ENCODE assay signal across 8 cellular contexts in genomic region chr1:59290173-59290954, GRCh38. TPM values are rescaled to one million over a fixed set of nuclear protein-coding genes. Genes with fewer than 3 reads are reported as not detected.
DNase-seq lines count a peak whose midpoint lies in the region; ATAC-seq, FAIRE-seq and TF ChIP-seq lines count a peak whose summit lies in the region.

No MANE protein-coding gene starts in this region.

- in situ Hi-C loops in IMR-90 (cut with MboI; ENCODE audit: low sequenced_read_pairs): loop anchor here (25.0 kb wide), 1 partner anchor 503 kb away; the partner anchor contains the start of gene JUN

- peak; percentile 38 for TF ChIP-seq CTCF in IMR-90 (conservative IDR thresholded peaks at IDR 0.05; ENCODE audit: low read depth, low read length)

- no peak overlapping the region; the same call in 1 of the 2 replicates for H3K4ac ChIP-seq in IMR-90 (ENCODE audit: low read depth, low read length)

- peak; percentile 88 for ATAC-seq in activated CD4-positive, alpha-beta T cell treated with anti-CD3 and anti-CD28 coated beads for 36 hours
- ATAC-seq in GM21717 (IDR thresholded peaks at IDR 0.05; ENCODE audit: unreplicated experiment) (peak; percentile 83), IMR-90 (ENCODE audit: low read depth) (peak; percentile 37; the same call in 1 of the 2 replicates), left cardiac atrium (peak; percentile 31 to 74)

- no peak overlapping the region for H3K27ac Mint-ChIP-seq in activated CD4-positive, alpha-beta T cell treated with anti-CD3 and anti-CD28 coated beads for 36 hours
- no peak overlapping the region for H3K27ac Mint-ChIP-seq in CD4-positive, alpha-beta memory T cell

- H3K4me3 Mint-ChIP-seq in activated CD4-positive, alpha-beta T cell treated with anti-CD3 and anti-CD28 coated beads for 36 hours: no peak overlapping the region
- no peak overlapping the region for H3K4me3 Mint-ChIP-seq in CD4-positive, alpha-beta memory T cell

- H3K4me3 ChIP-seq in IMR-90 (ENCODE audit: insufficient read depth, low read depth, low read length): no peak overlapping the region
- no peak overlapping the region for H3K4me3 ChIP-seq in CD4-positive, alpha-beta memory T cell (ENCODE audit: low read length in 2 of 2)

- H3K4me1 Mint-ChIP-seq in activated CD4-positive, alpha-beta T cell treated with anti-CD3 and anti-CD28 coated beads for 36 hours: peaks cover 7% of the 10 kb centered on the region
- peaks cover 0 to 12% (median 8%) of the 10 kb centered on the region in 4 donors for H3K4me1 Mint-ChIP-seq in CD4-positive, alpha-beta memory T cell

- H3K9ac ChIP-seq in IMR-90 (ENCODE audit: low read depth, low read length): no peak overlapping the region

- POLR2A ChIA-PET in activated CD4-positive, alpha-beta T cell treated with anti-CD3 and anti-CD28 coated beads for 36 hours (lab: Charles Lee): no interaction called here
- POLR2A ChIA-PET in IMR-90 (lab: Charles Lee; ENCODE audit: unreplicated experiment): no interaction called here
- POLR2A ChIA-PET in CD4-positive, alpha-beta memory T cell (lab: Charles Lee; ENCODE audit: partially characterized antibody): no interaction called here

- H4K91ac ChIP-seq in IMR-90 (ENCODE audit: insufficient read depth, low read depth, low read length): 0 out of 2 replicates have a peak overlapping the region, but pooled peaks have one; percentile 18

- peak overlapping the region; percentile 15 for H2AK9ac ChIP-seq in IMR-90 (replicated peaks; ENCODE audit: low read depth, low read length, poor library complexity)

- no peak for TF ChIP-seq POLR2A in IMR-90 (IDR thresholded peaks at IDR 0.05; ENCODE audit: low read depth, low read length)

- H2BK15ac ChIP-seq in IMR-90 (ENCODE audit: low read depth, low read length): peak overlapping the region; percentile 2; the same call in 1 of the 3 replicates

- no peak overlapping the region for H2BK5ac ChIP-seq in IMR-90 (ENCODE audit: low read depth, low read length, poor library complexity, severe bottlenecking)

- H3K9me1 ChIP-seq in IMR-90 (ENCODE audit: insufficient read depth, low read length): no peaks in the 10 kb centered on the region; the same call in none of the 2 replicates

- H3K36me3 Mint-ChIP-seq in activated CD4-positive, alpha-beta T cell treated with anti-CD3 and anti-CD28 coated beads for 36 hours (ENCODE audit: low read depth): no peaks in the 10 kb centered on the region
- no peaks in the 10 kb centered on the region for H3K36me3 Mint-ChIP-seq in CD4-positive, alpha-beta memory T cell

- no peak overlapping the region for H3K56ac ChIP-seq in IMR-90 (ENCODE audit: extremely low read depth, insufficient read depth, low read length)

- H3K27me3 ChIP-seq in IMR-90 (ENCODE audit: control insufficient read depth, insufficient read depth, low read length): no peaks in the 10 kb centered on the region
- no peaks in the 10 kb centered on the region for H3K27me3 ChIP-seq in CD4-positive, alpha-beta memory T cell (ENCODE audit: insufficient read depth, low read length)

- BruUV-seq in IMR-90 (replicated peaks; lab: Mats Ljungman, UMichigan): no TSS peak

- dilution Hi-C loops in IMR-90 (cut with HindIII; ENCODE audit: low sequenced_read_pairs, unreplicated experiment): no loop called here

- no peak overlapping the region for H3K27ac ChIP-seq in IMR-90 (ENCODE audit: insufficient read depth, low read length)
- no peak overlapping the region for H3K27ac ChIP-seq in CD4-positive, alpha-beta memory T cell (ENCODE audit: low read depth, low read length)

- no peaks in the 10 kb centered on the region for H4K20me1 ChIP-seq in IMR-90 (ENCODE audit: insufficient read depth, low read length)

- H3K18ac ChIP-seq in IMR-90 (ENCODE audit: low read depth, low read length): no peak overlapping the region

- H2AFZ ChIP-seq in IMR-90 (replicated peaks; ENCODE audit: low read length, poor library complexity): no peak overlapping the region

- no peak overlapping the region for H3K23ac ChIP-seq in IMR-90 (ENCODE audit: low read depth, low read length)

- H4K5ac ChIP-seq in IMR-90 (ENCODE audit: low read depth, low read length): no peak overlapping the region

- H3K9me3 Mint-ChIP-seq in activated CD4-positive, alpha-beta T cell treated with anti-CD3 and anti-CD28 coated beads for 36 hours (ENCODE audit: low read depth): no peaks in the 10 kb centered on the region
- peaks cover 0 to 2% (median 0%) of the 10 kb centered on the region in 8 donors for H3K9me3 Mint-ChIP-seq in CD4-positive, alpha-beta memory T cell

- H3K4me1 ChIP-seq in IMR-90 (ENCODE audit: control insufficient read depth, insufficient read depth, low read length): peaks cover 2% of the 10 kb centered on the region
- H3K4me1 ChIP-seq in CD4-positive, alpha-beta memory T cell (ENCODE audit: insufficient read depth, low read length): peaks cover 7% of the 10 kb centered on the region

- intact Hi-C loops in activated CD4-positive, alpha-beta T cell treated with anti-CD3 and anti-CD28 coated beads for 36 hours (cut with DNase I, micrococcal nuclease): loop anchor here in 1 of 2 experiments (10.0 kb wide), 2 partner anchors 266 to 536 kb away; no protein-coding TSS in a partner anchor
- intact Hi-C loops in IMR-90 (cut with micrococcal nuclease) (loop anchor here (10.0 kb wide), 1 partner anchor 216 kb away; no protein-coding TSS in a partner anchor), left cardiac atrium (cut with DNase I) (loop anchor here (5.0 to 10.0 kb wide), 3 partner anchors 126 to 506 kb away; partner anchors contain the start of gene JUN (in 1 of the 2))
- intact Hi-C loops in CD4-positive, alpha-beta memory T cell (cut with micrococcal nuclease): loop anchor here (10.0 kb wide), 1 partner anchor 476 kb away; no protein-coding TSS in a partner anchor

- peak overlapping the region; percentile 2; the same call in 1 of the 2 replicates for H2BK120ac ChIP-seq in IMR-90 (ENCODE audit: low read depth, low read length)

- CTCF ChIA-PET in activated CD4-positive, alpha-beta T cell treated with anti-CD3 and anti-CD28 coated beads for 36 hours (lab: Charles Lee): no interaction called here
- CTCF ChIA-PET in IMR-90 (lab: Yijun Ruan, JAX): no interaction called here
- CTCF ChIA-PET in CD4-positive, alpha-beta memory T cell (lab: Charles Lee; ENCODE audit: partially characterized antibody): interaction anchor here (1.0 kb wide), 1 partner anchor 509 kb away, joined by 3 read pairs; no protein-coding TSS in a partner anchor

- no peak overlapping the region for H4K8ac ChIP-seq in IMR-90 (ENCODE audit: low read depth in 2 of 2, low read length in 2 of 2)

- peak; percentile 44 for DNase-seq in activated CD4-positive, alpha-beta T cell treated with anti-CD3 and anti-CD28 coated beads for 36 hours
- no peak for DNase-seq in activated CD4-positive, alpha-beta T cell treated with anti-CD3 and anti-CD28 coated beads for 1 hour
- peak; percentile 52 for DNase-seq in IMR-90
- peak; percentile 57 for DNase-seq in SW480 (ENCODE audit: low spot score)
- peak; percentile 37 for DNase-seq in left cardiac atrium
- DNase-seq in urothelium cell line (ENCODE audit: low spot score): peak; percentile 30
- DNase-seq in CD4-positive, alpha-beta memory T cell: no peak

- H2AK5ac ChIP-seq in IMR-90 (ENCODE audit: low read depth, low read length): no peak overlapping the region

- H3K79me1 ChIP-seq in IMR-90 (ENCODE audit: low read depth in 1 of 2, low read length in 2 of 2): no peaks in the 10 kb centered on the region

- H3K4me2 ChIP-seq in IMR-90 (ENCODE audit: low read depth, low read length): no peak overlapping the region

- no peaks in the 10 kb centered on the region for H3K9me3 ChIP-seq in IMR-90 (ENCODE audit: control insufficient read depth, insufficient read depth, low read length)
- no peaks in the 10 kb centered on the region for H3K9me3 ChIP-seq in CD4-positive, alpha-beta memory T cell (ENCODE audit: control insufficient read depth in 1 of 2, low read length in 2 of 2)

- peak; percentile 33; the same call in 1 of the 2 replicates for TF ChIP-seq RAD21 in IMR-90 (IDR thresholded peaks at IDR 0.05; ENCODE audit: low read length)

- WGBS in IMR-90 (ENCODE audit: extremely low coverage in 2 of 2, insufficient read length in 1 of 2), 2 experiments: 80% methylated on average over 1 of the region's 9 CpGs; no CpG with 5 or more reads in 1 of the 2 experiments

- H3K27me3 Mint-ChIP-seq in activated CD4-positive, alpha-beta T cell treated with anti-CD3 and anti-CD28 coated beads for 36 hours: no peaks in the 10 kb centered on the region
- no peaks in the 10 kb centered on the region for H3K27me3 Mint-ChIP-seq in CD4-positive, alpha-beta memory T cell

- no peak for FAIRE-seq in urothelium cell line (lab: Jason Lieb, UNC)

- H3K36me3 ChIP-seq in IMR-90 (ENCODE audit: control insufficient read depth, insufficient read depth, low read length): no peaks in the 10 kb centered on the region
- no peaks in the 10 kb centered on the region for H3K36me3 ChIP-seq in CD4-positive, alpha-beta memory T cell (ENCODE audit: insufficient read depth, low read length)

- H3K14ac ChIP-seq in IMR-90 (replicated peaks; ENCODE audit: low read depth, low read length): no peak overlapping the region

- H2BK20ac ChIP-seq in IMR-90 (ENCODE audit: low read depth, low read length): no peak overlapping the region

TF ChIP-seq in IMR-90, 13 proteins besides CTCF, POLR2A, EP300 and RAD21:
- no peak for TF ChIP-seq RCOR1 (IDR thresholded peaks at IDR 0.05; ENCODE audit: insufficient replicate concordance, low read length)
- no peak for TF ChIP-seq ELK1 (IDR thresholded peaks at IDR 0.05; ENCODE audit: borderline replicate concordance, low read depth, low read length)
- peak; percentile 20; the same call in 1 of the 2 replicates for TF ChIP-seq SMC3 (IDR thresholded peaks at IDR 0.05; ENCODE audit: low read depth, low read length)

RNA-seq across cellular contexts. Expression of gene FGGY, which starts 6.5 kb away (rescaled TPM):
- total RNA-seq in activated CD4-positive, alpha-beta T cell treated with anti-CD3 and anti-CD28 coated beads for 36 hours: 1 to 10 TPM; 5.6 to 8.1 TPM
- total RNA-seq in IMR-90 (2012; rRNA removed) (12.8 and 14.0 TPM in 2 replicates), left cardiac atrium (10 to 100 TPM; 14.0 to 21.6 TPM)
- 5.6 TPM in 2 replicates for polyA plus RNA-seq in IMR-90 (2012; rRNA removed)
- polyA plus RNA-seq in IMR-90 (2012; cell fraction: cytosol; rRNA removed): 4.3 and 6.0 TPM in 2 replicates
- polyA plus RNA-seq in IMR-90 (2012; cell fraction: nucleus; rRNA removed; ENCODE audit: low replicate concordance): 2.6 and 7.4 TPM in 2 replicates
- total RNA-seq in CD4-positive, alpha-beta memory T cell: 1 to 10 TPM; 5.3 to 8.8 TPM
- polyA plus RNA-seq in CD4-positive, alpha-beta memory T cell: 1 to 10 TPM; 1.8 to 2.0 TPM

Comparison
In these comparisons a context has a peak if more than half of its experiments do, and no peak if none do; other contexts are left out.
1. DNase-seq: peak in activated CD4-positive, alpha-beta T cell treated with anti-CD3 and anti-CD28 coated beads for 36 hours (single experiment), IMR-90 (single experiment), SW480 (single experiment), left cardiac atrium (single experiment) and urothelium cell line (single experiment); none in activated CD4-positive, alpha-beta T cell treated with anti-CD3 and anti-CD28 coated beads for 1 hour (single experiment) and CD4-positive, alpha-beta memory T cell (0 of 5).
2. ATAC-seq: peak in every context shown above with its lines; median percentile 88 in activated CD4-positive, alpha-beta T cell treated with anti-CD3 and anti-CD28 coated beads for 36 hours; 83 in GM21717; 52 in left cardiac atrium; 37 in IMR-90.